ENCODE assay signal across 22 cellular contexts in the genomic region with DNA sequence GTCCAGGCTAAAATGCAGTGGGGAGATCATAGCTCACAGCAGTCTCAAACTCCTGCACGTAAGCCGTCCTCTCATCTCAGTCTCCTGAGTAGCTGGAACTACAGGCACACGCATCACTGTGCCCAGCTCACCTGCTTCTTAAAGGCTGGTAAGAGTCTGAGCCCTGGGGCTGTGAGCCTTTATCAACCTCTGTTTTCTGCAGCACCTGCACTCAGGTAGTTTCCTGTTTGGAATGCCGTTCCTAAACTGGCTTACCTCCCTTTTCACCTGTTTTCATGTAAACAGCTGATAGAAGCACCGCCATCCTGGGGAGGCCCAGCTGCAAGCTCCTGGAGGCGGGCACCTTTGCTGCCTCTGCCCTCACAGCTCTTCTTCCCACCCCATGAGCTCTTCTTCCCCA.
"Had no signal": no experiment of that assay in that cellular context is flagged by ENCODE, and none has a peak within 500 bp of the region (broad histone marks: within the 10 kb centered on the region; RNA-seq: fewer than 3 reads in every experiment).

No MANE protein-coding gene starts in this region.

- H3K4me3 ChIP-seq: left lung, smooth muscle cell, suprapubic skin, transverse colon, vagina had no signal

- H3K36me3 ChIP-seq: brain microvascular endothelial cell, left lung, suprapubic skin, transverse colon, vagina had no signal

- H3K27me3 ChIP-seq: brain microvascular endothelial cell, foreskin keratinocyte, left lung, suprapubic skin, transverse colon, vagina had no signal

- H3K27ac ChIP-seq: brain microvascular endothelial cell, foreskin keratinocyte, left lung, suprapubic skin, transverse colon, vagina had no signal

- ATAC-seq: activated T-cell treated with anti-CD3 and anti-CD28 coated beads, Interleukin-2, amount 50 U/mL, for 4 hours; foreskin keratinocyte; left lung; sciatic nerve; stimulated activated naive CD8-positive, alpha-beta T cell treated with anti-CD3 and anti-CD28 coated beads, Interleukin-15, amount 100 ng/mL, for 72 hours had no signal

- H3K4me2 ChIP-seq: smooth muscle cell had no signal

- H3K9me3 ChIP-seq: left lung, suprapubic skin, transverse colon, vagina had no signal

- DNase-seq: activated CD4-positive, alpha-beta T cell treated with anti-CD3 and anti-CD28 coated beads, Interleukin-2, amount 50 U/mL, for 1 hour; activated CD4-positive, CD25-positive, alpha-beta regulatory T cell treated with anti-CD3 and anti-CD28 coated beads, Interleukin-2, amount 50 U/mL, for 72 hours; activated CD8-positive, alpha-beta memory T cell treated with anti-CD3 and anti-CD28 coated beads, Interleukin-2, amount 50 U/mL, for 4 hours; activated effector memory CD4-positive, alpha-beta T cell treated with Interleukin-2 at 50 U/mL for 16 hours; activated naive CD4-positive, alpha-beta T cell treated with anti-CD3 and anti-CD28 coated beads, Interleukin-2, amount 50 U/mL, for 16 hours; activated T-cell treated with anti-CD3 and anti-CD28 coated beads, Interleukin-2, amount 50 U/mL, for 4 hours; aorta; brain microvascular endothelial cell; central memory CD4-positive, alpha-beta T cell; foreskin keratinocyte; hypothalamus; kidney; left lung; nephron progenitor cell; nucleus accumbens; stimulated activated CD4-positive, alpha-beta T cell treated with anti-CD3 and anti-CD28 coated beads, Interleukin-4, amount 100 ng/mL, for 1 hour; stimulated activated naive CD8-positive, alpha-beta T cell treated with anti-CD3 and anti-CD28 coated beads, Interleukin-15, amount 100 ng/mL, for 72 hours; transverse colon had no signal
